8 cellular contexts compared by ENCODE assay signal in genomic region chr9:7844283-7844682, GRCh38. TPM values are rescaled to one million over a fixed set of nuclear protein-coding genes. Genes with fewer than 3 reads are reported as not detected.
DNase-seq lines count a peak whose midpoint lies in the region; ATAC-seq and TF ChIP-seq lines count a peak whose summit lies in the region.

No MANE protein-coding gene starts in this region.

- intact Hi-C loops in natural killer cell (cut with micrococcal nuclease): loop anchor here (1.0 to 10.0 kb wide), 2 partner anchors 132 to 341 kb away; no protein-coding TSS in a partner anchor
- intact Hi-C loops in body of pancreas (cut with DNase I): no loop called here

- H3K27ac Mint-ChIP-seq in natural killer cell: no peak overlapping the region
- H3K27ac Mint-ChIP-seq in natural killer cell treated with Interleukin-12 subunit alpha and Interleukin-12 subunit beta and Interleukin-15 and Interleukin-18, amount 100 ng/mL, for 72 hours: no peak overlapping the region
- no peak overlapping the region for H3K27ac Mint-ChIP-seq in memory B cell

- WGBS in body of pancreas, 2 donors: 27 to 34% methylated on average over 3 of the region's 3 CpGs

- H3K4me1 ChIP-seq in body of pancreas: no peaks in the 10 kb centered on the region

- no peak overlapping the region for H3K27ac ChIP-seq in HL-60 (replicated peaks)
- H3K27ac ChIP-seq in body of pancreas: no peak overlapping the region

- H3K36me3 ChIP-seq in body of pancreas (replicated peaks in 1 of 2; ENCODE audit: insufficient read depth in 1 of 2, low read depth in 2 of 2): no peaks in the 10 kb centered on the region

- H3K9me3 ChIP-seq in body of pancreas: no peaks in the 10 kb centered on the region

- H3K9me3 Mint-ChIP-seq in natural killer cell: no peaks in the 10 kb centered on the region
- H3K9me3 Mint-ChIP-seq in natural killer cell treated with Interleukin-12 subunit alpha and Interleukin-12 subunit beta and Interleukin-15 and Interleukin-18, amount 100 ng/mL, for 72 hours: no peaks in the 10 kb centered on the region
- H3K9me3 Mint-ChIP-seq in memory B cell: no peaks in the 10 kb centered on the region

- H3K4me1 Mint-ChIP-seq in natural killer cell (peaks cover 9 to 13% of the 10 kb centered on the region in 2 donors), memory B cell (peaks cover 7% of the 10 kb centered on the region)
- H3K4me1 Mint-ChIP-seq in natural killer cell treated with Interleukin-12 subunit alpha and Interleukin-12 subunit beta and Interleukin-15 and Interleukin-18, amount 100 ng/mL, for 72 hours (ENCODE audit: low read depth in 2 of 2): no peaks in the 10 kb centered on the region

- no peak for TF ChIP-seq POLR2A in body of pancreas (IDR thresholded peaks at IDR 0.05)

- H3K27me3 Mint-ChIP-seq in natural killer cell (ENCODE audit: low read depth in 2 of 2) (peaks cover 0 to 2% of the 10 kb centered on the region in 2 donors), memory B cell (no peaks in the 10 kb centered on the region)
- no peaks in the 10 kb centered on the region for H3K27me3 Mint-ChIP-seq in natural killer cell treated with Interleukin-12 subunit alpha and Interleukin-12 subunit beta and Interleukin-15 and Interleukin-18, amount 100 ng/mL, for 72 hours

- H3K27me3 ChIP-seq in HL-60 (ENCODE audit: insufficient read depth, poor library complexity, severe bottlenecking) (no peaks in the 10 kb centered on the region), body of pancreas (no peaks in the 10 kb centered on the region)

- ATAC-seq in natural killer cell (peak; percentile 39 to 88 (median 66)), body of pancreas (peak; percentile 56), memory B cell (ENCODE audit: low read depth) (peak; percentile 69), GM21447 (IDR thresholded peaks at IDR 0.05; ENCODE audit: unreplicated experiment) (no peak)
- ATAC-seq in natural killer cell treated with Interleukin-12 subunit alpha and Interleukin-12 subunit beta and Interleukin-15 and Interleukin-18, amount 100 ng/mL, for 72 hours: no peak

- no peak overlapping the region for H3K4me3 ChIP-seq in HL-60 (replicated peaks; ENCODE audit: insufficient read depth, low read length)
- H3K4me3 ChIP-seq in body of pancreas: no peak overlapping the region

- peak; percentile 61 for TF ChIP-seq CTCF in natural killer cell (IDR thresholded peaks at IDR 0.05)
- peak; percentile 25 for TF ChIP-seq CTCF in HL-60 (IDR thresholded peaks at IDR 0.05; ENCODE audit: insufficient read depth, low read length)
- TF ChIP-seq CTCF in body of pancreas (IDR thresholded peaks at IDR 0.05): peak in 5 of 7 experiments; percentile 16 to 48 (median 38)

- no peaks in the 10 kb centered on the region for H3K36me3 Mint-ChIP-seq in natural killer cell
- H3K36me3 Mint-ChIP-seq in natural killer cell treated with Interleukin-12 subunit alpha and Interleukin-12 subunit beta and Interleukin-15 and Interleukin-18, amount 100 ng/mL, for 72 hours: no peaks in the 10 kb centered on the region
- no peaks in the 10 kb centered on the region for H3K36me3 Mint-ChIP-seq in memory B cell

- DNase-seq in natural killer cell (no peak), HL-60 (ENCODE audit: low read depth in 1 of 2, low spot score in 1 of 2) (peak; percentile 5 to 47), body of pancreas (peak in 1 of 4 donors; percentile 3), memory B cell (ENCODE audit: low spot score in 2 of 2) (peak in 1 of 2 donors; percentile 9), SHP77 treated with DMSO at 0.1 percent for 48 hours (lab: John Stamatoyannopoulos, UW) (no peak), retina (no peak)
- DNase-seq in natural killer cell treated with Interleukin-12 subunit alpha and Interleukin-12 subunit beta and Interleukin-15 and Interleukin-18, amount 100 ng/mL, for 72 hours (ENCODE audit: low spot score): no peak

- H3K4me3 Mint-ChIP-seq in natural killer cell: no peak overlapping the region
- no peak overlapping the region for H3K4me3 Mint-ChIP-seq in natural killer cell treated with Interleukin-12 subunit alpha and Interleukin-12 subunit beta and Interleukin-15 and Interleukin-18, amount 100 ng/mL, for 72 hours
- H3K4me3 Mint-ChIP-seq in memory B cell: no peak overlapping the region

RNA-seq across cellular contexts. Expression of gene DMAC1, which starts 44.7 kb away (rescaled TPM):
- total RNA-seq in natural killer cell (10 to 100 TPM; 10.1 to 16.4 (median 14.4) TPM), body of pancreas (1 to 10 TPM; 8.0 to 9.6 TPM)
- total RNA-seq in natural killer cell treated with Interleukin-12 subunit alpha and Interleukin-12 subunit beta and Interleukin-15 and Interleukin-18, amount 100 ng/mL, for 72 hours: 10 to 100 TPM; 30.4 to 39.5 TPM

Comparison
In these comparisons a context has a peak if more than half of its experiments do, and no peak if none do; other contexts are left out.
1. ATAC-seq: peak in natural killer cell (3 of 3), body of pancreas (single experiment) and memory B cell (single experiment); none in natural killer cell treated with Interleukin-12 subunit alpha and Interleukin-12 subunit beta and Interleukin-15 and Interleukin-18, amount 100 ng/mL, for 72 hours (0 of 2) and GM21447 (single experiment).
2. DNase-seq: peak in HL-60 (2 of 2); none in natural killer cell (single experiment), natural killer cell treated with Interleukin-12 subunit alpha and Interleukin-12 subunit beta and Interleukin-15 and Interleukin-18, amount 100 ng/mL, for 72 hours (single experiment), SHP77 treated with DMSO at 0.1 percent for 48 hours (single experiment) and retina (single experiment).
3. Peak in every context shown above with its lines, with median percentiles within 50 percentile points of each other: CTCF ChIP-seq.